ENCODE assay signal across 8 cellular contexts in the genomic region with DNA sequence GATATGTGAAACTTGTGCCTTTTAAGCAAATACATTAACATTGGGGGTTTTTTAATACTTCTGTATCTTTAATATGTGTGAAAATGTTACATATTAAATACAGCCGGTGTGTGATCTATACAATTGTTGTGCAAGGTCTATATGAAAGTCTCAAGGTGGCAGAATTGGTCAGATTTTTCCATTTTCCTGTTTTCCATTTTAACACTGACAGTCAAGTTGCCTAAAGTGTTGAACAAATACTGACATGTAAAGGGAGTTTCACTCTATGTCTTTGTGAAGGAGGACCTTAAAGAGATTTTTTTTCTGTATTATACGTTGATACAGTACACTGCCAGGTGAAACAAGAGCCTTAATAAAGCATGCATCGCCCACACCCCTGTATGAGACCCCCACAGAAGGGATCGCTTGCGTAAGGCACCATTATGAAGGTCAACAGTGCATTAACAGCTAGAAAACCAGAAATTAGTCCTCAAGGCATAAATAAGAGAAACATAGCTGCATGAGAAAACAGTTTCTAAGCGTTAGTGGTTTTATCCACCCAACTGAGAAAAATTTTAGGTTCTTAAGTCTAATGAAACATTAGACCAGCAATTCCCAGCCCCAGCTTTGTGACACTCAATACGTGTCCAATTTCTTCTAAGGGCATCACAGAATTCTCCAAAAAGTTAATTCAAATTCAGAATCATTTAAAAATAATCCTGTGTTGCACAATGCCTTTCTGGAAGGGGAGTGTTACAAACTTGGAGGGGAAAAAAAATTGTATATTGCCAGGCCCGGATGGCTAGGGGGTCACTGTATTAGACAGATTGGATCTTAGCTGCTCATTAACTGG. TPM values are rescaled to one million over a fixed set of nuclear protein-coding genes. Genes with fewer than 3 reads are reported as not detected.
A peak's percentile ranks its signal among the peaks of the same experiment; 100 is the strongest.
DNase-seq lines count a peak whose midpoint lies in the region; TF ChIP-seq lines count a peak whose summit lies in the region.

No MANE protein-coding gene starts in this region.

- no peaks in the 10 kb centered on the region for H3K27me3 ChIP-seq in left ventricle myocardium inferior (ENCODE audit: low read depth)
- no peaks in the 10 kb centered on the region for H3K27me3 ChIP-seq in uterus

- peaks cover 66% of the 10 kb centered on the region for H3K36me3 ChIP-seq in left ventricle myocardium inferior
- peaks cover 71% of the 10 kb centered on the region for H3K36me3 ChIP-seq in mesodermal cell (ENCODE audit: control insufficient read depth, insufficient read depth, low read length)
- H3K36me3 ChIP-seq in uterus = no peaks in the 10 kb centered on the region

- H3K27ac ChIP-seq in left ventricle myocardium inferior (replicated peaks) = peak overlapping the region; percentile 99
- H3K27ac ChIP-seq in mesodermal cell (ENCODE audit: low read depth, low read length, severe bottlenecking) = peak overlapping the region; percentile 4
- H3K27ac ChIP-seq in uterus = peak overlapping the region; percentile 99 to 100

- H3K9me3 Mint-ChIP-seq in chondrocyte (ENCODE audit: low read depth) = no peaks in the 10 kb centered on the region

- H3K4me3 ChIP-seq in left ventricle myocardium inferior (peak overlapping the region; percentile 87), mesodermal cell (ENCODE audit: extremely low read depth, insufficient read depth, low read length, poor library complexity, severe bottlenecking) (peak overlapping the region; percentile 96), uterus (no peak overlapping the region)

- TF ChIP-seq CTCF in left ventricle myocardium inferior (IDR thresholded peaks at IDR 0.05; ENCODE audit: borderline replicate concordance) (no peak), chondrocyte (IDR thresholded peaks at IDR 0.05) (peak; percentile 33), uterus (IDR thresholded peaks at IDR 0.05) (no peak)

- no peaks in the 10 kb centered on the region for H3K9me3 ChIP-seq in left ventricle myocardium inferior (replicated peaks)
- H3K9me3 ChIP-seq in mesodermal cell (ENCODE audit: control insufficient read depth, low read length) = no peaks in the 10 kb centered on the region
- H3K9me3 ChIP-seq in uterus = no peaks in the 10 kb centered on the region

- H3K36me3 Mint-ChIP-seq in chondrocyte (ENCODE audit: low read depth) = peaks cover 71% of the 10 kb centered on the region

- H3K4me1 Mint-ChIP-seq in chondrocyte (ENCODE audit: low read depth) = peaks cover 83% of the 10 kb centered on the region

- no peak for DNase-seq in left ventricle myocardium inferior
- no peak for DNase-seq in cardiac septum (ENCODE audit: low spot score)
- no peak for DNase-seq in chondrocyte (ENCODE audit: low spot score)
- no peak for DNase-seq in uterus
- no peak for DNase-seq in GM19240 (ENCODE audit: insufficient read length, low spot score)
- DNase-seq in stimulated activated CD4-positive, alpha-beta T cell treated with anti-CD3 and anti-CD28 coated beads, Interleukin-1b, Interleukin-23, amount 100 ng/mL, for 48 hours = no peak
- no peak for DNase-seq in NCI-H1436 treated with DMSO at 0.1 percent for 48 hours (lab: John Stamatoyannopoulos, UW)

- peak overlapping the region; percentile 99 for H3K27ac Mint-ChIP-seq in chondrocyte (ENCODE audit: unreplicated experiment)

- intact Hi-C loops in left ventricle myocardium inferior (cut with micrococcal nuclease) (no loop called here), cardiac septum (cut with DNase I) (loop anchor here (5.0 kb wide), 2 partner anchors 251 to 326 kb away; no protein-coding TSS in a partner anchor), uterus (cut with DNase I; ENCODE audit: low total_unique reads) (no loop called here)

- H3K4me3 Mint-ChIP-seq in chondrocyte (ENCODE audit: unreplicated experiment) = peak overlapping the region; percentile 94

- TF ChIP-seq POLR2A in uterus (IDR thresholded peaks at IDR 0.05) = no peak

- peaks cover 82% of the 10 kb centered on the region for H3K4me1 ChIP-seq in left ventricle myocardium inferior
- H3K4me1 ChIP-seq in mesodermal cell (ENCODE audit: control insufficient read depth, insufficient read depth, low read length, poor library complexity, severe bottlenecking) = peaks cover 34% of the 10 kb centered on the region
- peaks cover 5 to 12% of the 10 kb centered on the region in 2 donors for H3K4me1 ChIP-seq in uterus

- 91 to 100% methylated on average over 3 to 7 of the region's 8 CpGs for WGBS in mesodermal cell (ENCODE audit: insufficient coverage in 2 of 2), 2 experiments

- no peaks in the 10 kb centered on the region for H3K27me3 Mint-ChIP-seq in chondrocyte (ENCODE audit: low read depth)

RNA-seq across cellular contexts. Expression of a gene that starts 6.9 kb away (rescaled TPM):
- total RNA-seq in left ventricle myocardium inferior = 43.8 TPM
- 83.1 TPM for total RNA-seq in cardiac septum
- total RNA-seq in chondrocyte = 201 to 355 TPM (median 330 TPM) in 3 replicates
- polyA plus RNA-seq in mesodermal cell (2013, experiment 1 of 2) = 70.0 TPM
- polyA plus RNA-seq in mesodermal cell (2013, experiment 2 of 2) = 71.2 TPM
- total RNA-seq in uterus = 100 to 1,000 TPM in 2 of 4 donors, 10 to 100 TPM in 2; 47.9 to 128 (median 87.4) TPM

Comparison
In these comparisons a context has a peak if more than half of its experiments do, and no peak if none do; other contexts are left out.
1. H3K27ac ChIP-seq: peak in every context shown above with its lines; median percentile 100 in uterus; 99 in left ventricle myocardium inferior; 4 in mesodermal cell.
2. H3K4me3 ChIP-seq: peak in left ventricle myocardium inferior (single experiment) and mesodermal cell (single experiment); none in uterus (0 of 2).